In genomic region chr2:178413472-178414265, GRCh38 we compare ENCODE assay signal across 8 cellular contexts. TPM values are rescaled to one million over a fixed set of nuclear protein-coding genes. Genes with fewer than 3 reads are reported as not detected.
A peak's percentile ranks its signal among the peaks of the same experiment; 100 is the strongest.
DNase-seq lines count a peak whose midpoint lies in the region; ATAC-seq, FAIRE-seq and TF ChIP-seq lines count a peak whose summit lies in the region.

No MANE protein-coding gene starts in this region.

- peak overlapping the region; percentile 60 to 75 (median 65) for H3K4me3 ChIP-seq in HepG2 (replicated peaks in 1 of 3; ENCODE audit: insufficient read depth in 1 of 3, low read depth in 2 of 3, low read length in 3 of 3)

- CTCF ChIA-PET in HepG2 (lab: Yijun Ruan, JAX; ENCODE audit: low intra/inter-chr PET ratio, low total read pairs): interaction anchor here (1.3 to 2.7 kb wide), 4 partner anchors 16 to 304 kb away, joined by 5 to 24 read pairs (median 8); no protein-coding TSS in a partner anchor

- in situ Hi-C loops in HepG2 (cut with HindIII; ENCODE audit: extremely low pct_ligation_motif_present, low pct_unique_long_range_greater_than_20kb): loop anchor here (10.0 kb wide), 2 partner anchors 109 to 299 kb away; partner anchors contain the start of gene RBM45

- peak overlapping the region; percentile 57 for H2AFZ ChIP-seq in HepG2 (ENCODE audit: low read length)

- peaks cover 16% of the 10 kb centered on the region; the same call in 1 of the 2 replicates for H3K4me1 ChIP-seq in HepG2 (ENCODE audit: insufficient read depth, low read length)

- POLR2A ChIA-PET in HepG2 (lab: Yijun Ruan, JAX): interaction anchor here (1.3 to 3.8 kb wide), 6 partner anchors 9 to 301 kb away, joined by 3 to 47 read pairs (median 10); partner anchors contain the start of genes PJVK, PLEKHA3, PRKRA and RBM45

- no peaks in the 10 kb centered on the region for H3K9me3 Mint-ChIP-seq in dendritic cell treated with granulocyte-macrophage colony-stimulating factor and Interleukin-4, amounts not matched to agents 40 ng/mL and 50 ng/mL, for 4 days

- H3K27ac Mint-ChIP-seq in dendritic cell treated with granulocyte-macrophage colony-stimulating factor and Interleukin-4, amounts not matched to agents 40 ng/mL and 50 ng/mL, for 4 days: peak overlapping the region; percentile 100

- no peaks in the 10 kb centered on the region for H3K9me3 ChIP-seq in HepG2 (ENCODE audit: low read length)

- H3K4me3 Mint-ChIP-seq in dendritic cell treated with granulocyte-macrophage colony-stimulating factor and Interleukin-4, amounts not matched to agents 40 ng/mL and 50 ng/mL, for 4 days: peak overlapping the region; percentile 96

- WGBS in HepG2 (ENCODE audit: low lambda C conversion rate): 2% methylated on average over 30 of the region's 45 CpGs

- peaks cover 32% of the 10 kb centered on the region for H3K4me1 Mint-ChIP-seq in dendritic cell treated with granulocyte-macrophage colony-stimulating factor and Interleukin-4, amounts not matched to agents 40 ng/mL and 50 ng/mL, for 4 days (ENCODE audit: low read depth)

- H3K27me3 Mint-ChIP-seq in dendritic cell treated with granulocyte-macrophage colony-stimulating factor and Interleukin-4, amounts not matched to agents 40 ng/mL and 50 ng/mL, for 4 days: no peaks in the 10 kb centered on the region

- peak; percentile 82 for ATAC-seq in GM19035 (IDR thresholded peaks at IDR 0.05; ENCODE audit: unreplicated experiment)
- ATAC-seq in HG03280 (IDR thresholded peaks at IDR 0.05; ENCODE audit: unreplicated experiment): peak; percentile 73
- ATAC-seq in HepG2: peak; percentile 85

- no peaks in the 10 kb centered on the region for H4K20me1 ChIP-seq in HepG2 (ENCODE audit: insufficient read depth, low read length)

- H3K36me3 Mint-ChIP-seq in dendritic cell treated with granulocyte-macrophage colony-stimulating factor and Interleukin-4, amounts not matched to agents 40 ng/mL and 50 ng/mL, for 4 days (ENCODE audit: low read depth): peaks cover 16% of the 10 kb centered on the region

- H3K27me3 ChIP-seq in HepG2 (ENCODE audit: control insufficient read depth in 1 of 2, insufficient read depth in 2 of 2, low read length in 2 of 2): peaks cover 0 to 9% of the 10 kb centered on the region in 2 experiments; a peak in 1 of 5 replicates

- TF ChIP-seq RAD21 in HepG2 (CRISPR knock-in tag; IDR thresholded peaks at IDR 0.05): no peak

- no peaks in the 10 kb centered on the region for H3K36me3 ChIP-seq in HepG2 (replicated peaks in 1 of 2; ENCODE audit: control insufficient read depth in 1 of 2, insufficient read depth in 2 of 2, low read length in 2 of 2)

- H3K9ac ChIP-seq in HepG2 (ENCODE audit: insufficient read depth, low read depth, low read length): peak overlapping the region; percentile 41

- peak; percentile 76 for DNase-seq in AG20443 (ENCODE audit: low spot score)
- DNase-seq in NCI-H446 treated with DMSO at 0.1 percent for 48 hours (lab: John Stamatoyannopoulos, UW): peak; percentile 72
- peak; percentile 70 for DNase-seq in activated CD4-positive, alpha-beta T cell treated with anti-CD3 and anti-CD28 coated beads, Interleukin-2, amount 50 U/mL, for 1 hour
- DNase-seq in HepG2 (ENCODE audit: low spot score): peak; percentile 30
- DNase-seq in stimulated activated CD4-positive, alpha-beta T cell treated with anti-CD3 and anti-CD28 coated beads, Interleukin-2, amount 100 ng/mL, for 48 hours: peak; percentile 65

- no peak for TF ChIP-seq EP300 in HepG2 (IDR thresholded peaks at IDR 0.05; ENCODE audit: low read depth in 2 of 2, low read length in 2 of 2)
- no peak for TF ChIP-seq EP300 in HepG2 (CRISPR knock-in tag; IDR thresholded peaks at IDR 0.05; ENCODE audit: borderline replicate concordance)

- no peak overlapping the region for H3K27ac ChIP-seq in HepG2 (ENCODE audit: extremely low read length, insufficient read depth, low read length)

- no peak; the same call in 1 of the 2 replicates for TF ChIP-seq CTCF in HepG2 (CRISPR knock-in tag; IDR thresholded peaks at IDR 0.05)

- TF ChIP-seq POLR2A in HepG2 (IDR thresholded peaks at IDR 0.05; ENCODE audit: insufficient read depth in 1 of 2, low read depth in 2 of 2, low read length in 2 of 2): no peak

- no peaks in the 10 kb centered on the region for H3K79me2 ChIP-seq in HepG2 (ENCODE audit: insufficient read depth, low read length)

- intact Hi-C loops in dendritic cell treated with granulocyte-macrophage colony-stimulating factor and Interleukin-4, amounts not matched to agents 40 ng/mL and 50 ng/mL, for 4 days (cut with micrococcal nuclease): loop anchor here (1.0 to 10.0 kb wide), 5 partner anchors 16 to 301 kb away; partner anchors contain the start of genes FKBP7 and RBM45
- intact Hi-C loops in HepG2 (cut with micrococcal nuclease; ENCODE audit: unreplicated experiment): loop anchor here (1.0 to 5.0 kb wide), 6 partner anchors 16 to 431 kb away; partner anchors contain the start of genes PJVK, PRKRA and RBM45

- no TSS peak for BruUV-seq in HepG2 (replicated peaks; lab: Mats Ljungman, UMichigan)

- FAIRE-seq in HepG2 (lab: Jason Lieb, UNC): no peak

- H3K4me2 ChIP-seq in HepG2 (ENCODE audit: low read depth, low read length): peak overlapping the region; percentile 92

TF ChIP-seq in HepG2, 621 proteins besides CTCF, POLR2A, EP300 and RAD21 (continues in another document):
- TF ChIP-seq CSRNP1 (CRISPR knock-in tag; IDR thresholded peaks at IDR 0.05) (peak; percentile 17; the same call in 1 of the 2 replicates), ZBTB21 (CRISPR knock-in tag; IDR thresholded peaks at IDR 0.05) (0 out of 2 replicates have a peak, but pooled peaks have one; percentile 50), ATF1 (CRISPR knock-in tag; IDR thresholded peaks at IDR 0.05) (peak; percentile 79), ZNF552 (CRISPR knock-in tag; IDR thresholded peaks at IDR 0.05; ENCODE audit: borderline replicate concordance) (no peak), ZNF263 (CRISPR knock-in tag; IDR thresholded peaks at IDR 0.05) (peak; percentile 86)

RNA-seq across cellular contexts. Expression of gene PRKRA, which starts 37.3 kb away (rescaled TPM):
- total RNA-seq in HepG2 (2016; rRNA removed; fragmentation: Illumina TruSeq; extraction: Trizol): 67.6 and 74.7 TPM in 2 replicates
- total RNA-seq in HepG2 (2016; cell fraction: cytosol; rRNA removed; fragmentation: Illumina TruSeq; extraction: Trizol; ENCODE audit: low read depth): 77.3 and 86.7 TPM in 2 replicates
- 64.4 and 73.6 TPM in 2 replicates for total RNA-seq in HepG2 (2016; cell fraction: insoluble cytoplasmic fraction; rRNA removed; fragmentation: Illumina TruSeq; extraction: Trizol)
- total RNA-seq in HepG2 (2016; cell fraction: membrane; rRNA removed; fragmentation: Illumina TruSeq; extraction: Trizol): 113 and 120 TPM in 2 replicates
- total RNA-seq in HepG2 (2016; cell fraction: nucleus; rRNA removed; fragmentation: Illumina TruSeq; extraction: Trizol): 83.1 and 91.6 TPM in 2 replicates
- 47.3 and 53.1 TPM in 2 replicates for polyA plus RNA-seq in HepG2 (2011; rRNA removed)
- polyA plus RNA-seq in HepG2 (2011; cell fraction: cytosol; rRNA removed): 39.9 and 48.4 TPM in 2 replicates
- polyA plus RNA-seq in HepG2 (2011; cell fraction: nucleus; rRNA removed): 41.7 and 45.8 TPM in 2 replicates
- 48.0 and 68.5 TPM in 2 replicates for polyA plus RNA-seq in HepG2 (2012)
- 94.3 and 117 TPM in 2 replicates for polyA plus RNA-seq in HepG2 (2016; cell fraction: cytosol; fragmentation: Illumina TruSeq; extraction: Trizol; ENCODE audit: low read depth)
- 77.0 and 83.1 TPM in 2 replicates for polyA plus RNA-seq in HepG2 (2016; cell fraction: insoluble cytoplasmic fraction; fragmentation: Illumina TruSeq; extraction: Trizol; ENCODE audit: low read depth)
- 110 and 123 TPM in 2 replicates for polyA plus RNA-seq in HepG2 (2016; cell fraction: membrane; fragmentation: Illumina TruSeq; extraction: Trizol; ENCODE audit: low read depth)
- polyA plus RNA-seq in HepG2 (2016; cell fraction: nucleus; fragmentation: Illumina TruSeq; extraction: Trizol; ENCODE audit: insufficient read depth, low read depth): 92.2 and 94.5 TPM in 2 replicates
- polyA minus RNA-seq in HepG2 (2011; rRNA and poly(A)+ RNA removed; ENCODE audit: low replicate concordance): 14.8 and 55.1 TPM in 2 replicates
- polyA minus RNA-seq in HepG2 (2011; cell fraction: cytosol; rRNA and poly(A)+ RNA removed): 31.5 and 39.6 TPM in 2 replicates
- polyA minus RNA-seq in HepG2 (2011; cell fraction: nucleus; rRNA and poly(A)+ RNA removed): 182 and 199 TPM in 2 replicates

RNA-seq across cellular contexts. Expression of gene PJVK, which starts 37.5 kb away (rescaled TPM):
- 1.1 and 1.2 TPM in 2 replicates for total RNA-seq in HepG2 (2016; rRNA removed; fragmentation: Illumina TruSeq; extraction: Trizol)
- 0.81 and 2.0 TPM in 2 replicates for total RNA-seq in HepG2 (2016; cell fraction: cytosol; rRNA removed; fragmentation: Illumina TruSeq; extraction: Trizol; ENCODE audit: low read depth)
- 0.77 and 1.5 TPM in 2 replicates for total RNA-seq in HepG2 (2016; cell fraction: insoluble cytoplasmic fraction; rRNA removed; fragmentation: Illumina TruSeq; extraction: Trizol)
- 1.1 TPM in 2 replicates for total RNA-seq in HepG2 (2016; cell fraction: membrane; rRNA removed; fragmentation: Illumina TruSeq; extraction: Trizol)
- total RNA-seq in HepG2 (2016; cell fraction: nucleus; rRNA removed; fragmentation: Illumina TruSeq; extraction: Trizol): 3.4 and 4.2 TPM in 2 replicates
- polyA plus RNA-seq in HepG2 (2011; rRNA removed): 2.6 and 3.0 TPM in 2 replicates
- polyA plus RNA-seq in HepG2 (2011; cell fraction: cytosol; rRNA removed): 0.51 and 1.1 TPM in 2 replicates
- 6.3 and 6.4 TPM in 2 replicates for polyA plus RNA-seq in HepG2 (2011; cell fraction: nucleus; rRNA removed)
- 1.5 and 2.9 TPM in 2 replicates for polyA plus RNA-seq in HepG2 (2012)
- polyA plus RNA-seq in HepG2 (2016; cell fraction: cytosol; fragmentation: Illumina TruSeq; extraction: Trizol; ENCODE audit: low read depth): 0.46 and 0.58 TPM in 2 replicates
- polyA plus RNA-seq in HepG2 (2016; cell fraction: insoluble cytoplasmic fraction; fragmentation: Illumina TruSeq; extraction: Trizol; ENCODE audit: low read depth): 0.67 and 1.3 TPM in 2 replicates
- polyA plus RNA-seq in HepG2 (2016; cell fraction: membrane; fragmentation: Illumina TruSeq; extraction: Trizol; ENCODE audit: low read depth): 0.48 and 0.77 TPM in 2 replicates
- 7.3 and 8.2 TPM in 2 replicates for polyA plus RNA-seq in HepG2 (2016; cell fraction: nucleus; fragmentation: Illumina TruSeq; extraction: Trizol; ENCODE audit: insufficient read depth, low read depth)
- polyA minus RNA-seq in HepG2 (2011; rRNA and poly(A)+ RNA removed; ENCODE audit: low replicate concordance): 1.1 and 1.8 TPM in 2 replicates
- polyA minus RNA-seq in HepG2 (2011; cell fraction: cytosol; rRNA and poly(A)+ RNA removed): 0.35 TPM in 1 of 2 replicates, not detected in the other
- polyA minus RNA-seq in HepG2 (2011; cell fraction: nucleus; rRNA and poly(A)+ RNA removed): 9.3 and 9.6 TPM in 2 replicates
